ENCODE assay signal across 15 cellular contexts in genomic region chr15:57312323-57313133, GRCh38.
DNase-seq lines count a peak whose midpoint lies in the region; ATAC-seq and TF ChIP-seq lines count a peak whose summit lies in the region.
"Had no signal": no experiment of that assay in that cellular context is flagged by ENCODE, and none has a peak within 500 bp of the region (broad histone marks: within the 10 kb centered on the region; RNA-seq: fewer than 3 reads in every experiment).

No MANE protein-coding gene starts in this region.

- H3K36me3 ChIP-seq in skeletal muscle tissue (ENCODE audit: control insufficient read depth in 3 of 3, insufficient read depth in 3 of 3, low read length in 3 of 3), result no peaks in the 10 kb centered on the region
- H3K36me3 ChIP-seq: left lung had no signal

- peak overlapping the region; percentile 70 for H3K27ac ChIP-seq in skeletal muscle tissue (ENCODE audit: low read depth, low read length)
- H3K27ac ChIP-seq: left lung had no signal

- H3K27me3 ChIP-seq in skeletal muscle tissue (ENCODE audit: control insufficient read depth in 3 of 3, insufficient read depth in 3 of 3, low read length in 3 of 3), result no peaks in the 10 kb centered on the region
- H3K27me3 ChIP-seq: left lung had no signal

- no peaks in the 10 kb centered on the region for H3K9me3 ChIP-seq in skeletal muscle tissue (ENCODE audit: control insufficient read depth in 3 of 3, low read length in 3 of 3)
- H3K9me3 ChIP-seq: left lung had no signal

- no peaks in the 10 kb centered on the region for H3K9me3 Mint-ChIP-seq in brain
- H3K9me3 Mint-ChIP-seq: activated T-cell treated with anti-CD3 and anti-CD28 coated beads, Interleukin-2, amount 50 U/mL, for 4 hours; effector memory CD8-positive, alpha-beta T cell; natural killer cell had no signal

- DNase-seq in HuH-7.5 (ENCODE audit: low spot score) (peak; percentile 44), left colon (peak; percentile 78 to 90), NCI-H1417 treated with DMSO at 0.1 percent for 48 hours (lab: John Stamatoyannopoulos, UW) (no peak), HK-2 (ENCODE audit: unreplicated experiment) (no peak), GM19238 (ENCODE audit: insufficient read length, low spot score) (no peak)
- DNase-seq: activated CD4-positive, alpha-beta T cell treated with anti-CD3 and anti-CD28 coated beads, Interleukin-2, amount 50 U/mL, for 48 hours; activated T-cell treated with anti-CD3 and anti-CD28 coated beads, Interleukin-2, amount 50 U/mL, for 4 hours; effector memory CD8-positive, alpha-beta T cell; GF-D8; left lung; natural killer cell; NCI-H2029 treated with DMSO at 0.1 percent for 48 hours had no signal

- no peak overlapping the region for H3K4me3 ChIP-seq in skeletal muscle tissue (ENCODE audit: low read length in 3 of 3)
- H3K4me3 ChIP-seq: left lung had no signal

- peak overlapping the region; percentile 17 to 41 (median 33) for H3K9ac ChIP-seq in skeletal muscle tissue (ENCODE audit: low read depth in 1 of 3, low read length in 3 of 3)

- H3K4me1 Mint-ChIP-seq in brain, result peaks cover 14% of the 10 kb centered on the region
- H3K4me1 Mint-ChIP-seq: natural killer cell had no signal

- H3K4me3 Mint-ChIP-seq in brain, result no peak overlapping the region
- H3K4me3 Mint-ChIP-seq: activated T-cell treated with anti-CD3 and anti-CD28 coated beads, Interleukin-2, amount 50 U/mL, for 4 hours; effector memory CD8-positive, alpha-beta T cell; natural killer cell had no signal

- H3K27ac Mint-ChIP-seq in brain, result peak overlapping the region in 3 of 5 experiments; percentile 45 to 81 (median 69)
- H3K27ac Mint-ChIP-seq: effector memory CD8-positive, alpha-beta T cell; natural killer cell had no signal

- no peak for TF ChIP-seq CTCF in brain (conservative IDR thresholded peaks at IDR 0.05)

- H3K4me1 ChIP-seq in skeletal muscle tissue (ENCODE audit: control insufficient read depth in 3 of 3, insufficient read depth in 3 of 3, low read length in 3 of 3), result peaks cover 0 to 13% (median 8%) of the 10 kb centered on the region in 3 donors
- H3K4me1 ChIP-seq: left lung had no signal

- peaks cover 9% of the 10 kb centered on the region for H3K27me3 Mint-ChIP-seq in brain

- H3K36me3 Mint-ChIP-seq in brain, result no peaks in the 10 kb centered on the region
- H3K36me3 Mint-ChIP-seq: natural killer cell had no signal

- ATAC-seq in left colon, result peak; percentile 93
- ATAC-seq: activated T-cell treated with anti-CD3 and anti-CD28 coated beads, Interleukin-2, amount 50 U/mL, for 4 hours; effector memory CD8-positive, alpha-beta T cell; HCT116; left lung; natural killer cell had no signal

- intact Hi-C loops in left colon (cut with DNase I, micrococcal nuclease), result no loop called here

Comparison
In these comparisons a context has a peak if more than half of its experiments do, and no peak if none do; other contexts are left out.
1. DNase-seq: peak in HuH-7.5 (single experiment) and left colon (2 of 2); none in NCI-H1417 treated with DMSO at 0.1 percent for 48 hours (single experiment), HK-2 (single experiment) and GM19238 (single experiment).